ENCODE assay signal across 26 cellular contexts in genomic region chr5:58674711-58675110, GRCh38.
"Had no signal": no experiment of that assay in that cellular context is flagged by ENCODE, and none has a peak within 500 bp of the region (broad histone marks: within the 10 kb centered on the region; RNA-seq: fewer than 3 reads in every experiment).

No MANE protein-coding gene starts in this region.

- DNase-seq: stimulated activated CD4-positive, alpha-beta T cell treated with anti-CD3 and anti-CD28 coated beads, Interleukin-2, amount 100 ng/mL, for 48 hours; stimulated activated CD4-positive, alpha-beta T cell treated with anti-CD3 and anti-CD28 coated beads, Interleukin-4, amount 100 ng/mL, for 1 hour; stimulated activated CD4-positive, alpha-beta T cell treated with anti-CD3 and anti-CD28 coated beads, Interleukin-4, amount 100 ng/mL, for 24 hours; stimulated activated CD4-positive, alpha-beta T cell treated with anti-CD3 and anti-CD28 coated beads, Interleukin-4, amount 100 ng/mL, for 4 hours; stimulated activated CD8-positive, alpha-beta memory T cell treated with anti-CD3 and anti-CD28 coated beads, Interleukin-4, amount 100 ng/mL, for 48 hours; stimulated activated naive B cell treated with anti-CD40 and anti-IgM and Interleukin-4, amounts not matched to agents 10 μg/mL and 1 μg/mL and 100 μg/mL, for 72 hours; stimulated activated naive CD4-positive, alpha-beta T cell; stimulated activated naive CD4-positive, alpha-beta T cell treated with Interleukin-2 at 50 U/mL for 16 hours; stimulated activated naive CD8-positive, alpha-beta T cell treated with anti-CD3 and anti-CD28 coated beads, Interleukin-15, amount 100 ng/mL, for 72 hours; stomach; substantia nigra; testis; thyroid gland; tibial artery; transverse colon; trophoblast cell; upper lobe of left lung; upper lobe of right lung; uterus had no signal

- FAIRE-seq: urothelium cell line had no signal

- H3K4me3 ChIP-seq: stomach, suprapubic skin, testis, thoracic aorta, thyroid gland, tibial artery, tibial nerve, transverse colon, upper lobe of left lung, upper lobe of right lung, uterus, vagina had no signal

- ATAC-seq: stimulated activated effector memory CD8-positive, alpha-beta T cell treated with anti-CD3 and anti-CD28 coated beads, Interleukin-12 subunit alpha, Interleukin-12 subunit beta, amount 100 ng/mL, for 72 hours; stimulated activated memory B cell treated with anti-CD40 and anti-IgM and Interleukin-4, amounts not matched to agents 10 μg/mL and 1 μg/mL and 100 μg/mL, for 72 hours; stimulated activated naive B cell treated with anti-CD40 and anti-IgM and Interleukin-4, amounts not matched to agents 10 μg/mL and 1 μg/mL and 100 μg/mL, for 72 hours; stimulated activated naive CD8-positive, alpha-beta T cell treated with anti-CD3 and anti-CD28 coated beads, Interleukin-15, amount 100 ng/mL, for 72 hours; upper lobe of right lung had no signal

- H3K27me3 ChIP-seq: stomach, suprapubic skin, testis, thyroid gland, tibial artery, tibial nerve, transverse colon, upper lobe of left lung, upper lobe of right lung, uterus, vagina had no signal

- H3K27ac ChIP-seq: stomach, suprapubic skin, testis, thoracic aorta, thyroid gland, tibial artery, tibial nerve, transverse colon, upper lobe of left lung, upper lobe of right lung, uterus, vagina had no signal

- H3K36me3 ChIP-seq: stomach, suprapubic skin, thoracic aorta, thyroid gland, tibial artery, tibial nerve, transverse colon, upper lobe of left lung, upper lobe of right lung, uterus, vagina had no signal

- H3K4me1 ChIP-seq: stomach, suprapubic skin, thyroid gland, tibial nerve, transverse colon, upper lobe of left lung, upper lobe of right lung, uterus, vagina had no signal
